In genomic region chr3:85960793-85961192, GRCh38 we compare ENCODE assay signal across 16 cellular contexts.
"Had no signal": no experiment of that assay in that cellular context is flagged by ENCODE, and none has a peak within 500 bp of the region (broad histone marks: within the 10 kb centered on the region; RNA-seq: fewer than 3 reads in every experiment).

No MANE protein-coding gene starts in this region.

- DNase-seq: KBM-7, NCI-H1092, NCI-H1105 treated with DMSO at 0.1 percent for 48 hours, NCI-H1417 treated with DMSO at 0.1 percent for 48 hours, NCI-H146, NCI-H1694 treated with DMSO at 0.1 percent for 48 hours, NCI-H1930, NCI-H2081, NCI-H2107, NCI-H2227 treated with DMSO at 0.1 percent for 48 hours, NCI-H524 treated with DMSO at 0.1 percent for 48 hours, NCI-H69, NCI-H774, SHP77, SK-N-SH, SW 1271 had no signal
